Comparison of ENCODE assay signal across 27 cellular contexts in the genomic region with DNA sequence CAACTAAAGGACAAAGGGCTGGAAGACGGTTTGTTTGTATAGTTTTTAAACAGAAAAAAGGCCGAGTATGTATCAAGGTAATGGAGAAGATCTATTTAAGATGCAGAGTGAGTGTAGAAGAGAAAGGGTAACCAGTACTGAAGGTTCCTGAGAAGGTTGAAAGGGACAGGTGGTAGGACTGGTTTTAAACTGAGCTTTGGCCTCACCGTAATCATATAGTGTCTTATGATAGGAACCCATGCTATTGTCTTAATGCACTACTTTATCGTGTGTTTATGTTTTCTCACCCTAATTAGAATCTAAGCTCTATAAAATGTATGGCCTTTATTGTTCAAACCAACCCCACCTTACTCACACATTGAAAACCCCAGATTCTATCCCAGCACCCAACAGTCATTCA.
"Had no signal": no experiment of that assay in that cellular context is flagged by ENCODE, and none has a peak within 500 bp of the region (broad histone marks: within the 10 kb centered on the region; RNA-seq: fewer than 3 reads in every experiment).

No MANE protein-coding gene starts in this region.

- H3K4me1 ChIP-seq: colonic mucosa, foreskin keratinocyte, gastrocnemius medialis had no signal

- DNase-seq: colonic mucosa; cortex of kidney; dermis blood vessel endothelial cell; dorsolateral prefrontal cortex; effector CD4-positive, alpha-beta T cell; effector CD8-positive, alpha-beta T cell; effector memory CD8-positive, alpha-beta T cell; erythroblast; esophagus squamous epithelium; foreskin fibroblast; foreskin keratinocyte; foreskin melanocyte; gastrocnemius medialis; glutamatergic neuron; head of caudate nucleus; heart left ventricle; heart right ventricle had no signal

- FAIRE-seq: colon, endometrium, endothelial cell of umbilical vein, frontal cortex had no signal

- H3K4me3 Mint-ChIP-seq: dendritic cell treated with granulocyte-macrophage colony-stimulating factor and Interleukin-4, amounts not matched to agents 40 ng/mL and 50 ng/mL, for 4 days; effector memory CD8-positive, alpha-beta T cell had no signal

- H3K9me3 ChIP-seq: colonic mucosa, gastrocnemius medialis had no signal

- H3K27me3 ChIP-seq: colonic mucosa, dorsolateral prefrontal cortex, esophagus muscularis mucosa, esophagus squamous epithelium, foreskin keratinocyte, gastrocnemius medialis, gastroesophageal sphincter, heart left ventricle, heart right ventricle had no signal

- H3K36me3 ChIP-seq: colonic mucosa, esophagus muscularis mucosa, esophagus squamous epithelium, gastrocnemius medialis, gastroesophageal sphincter, heart left ventricle, heart right ventricle had no signal

- ATAC-seq: effector memory CD8-positive, alpha-beta T cell; esophagus mucosa; foreskin keratinocyte; gastrocnemius medialis; gastroesophageal sphincter; heart left ventricle; heart right ventricle had no signal

- H3K4me3 ChIP-seq: colonic mucosa, coronary artery, dorsolateral prefrontal cortex, esophagus muscularis mucosa, esophagus squamous epithelium, gastrocnemius medialis, gastroesophageal sphincter, heart left ventricle, heart right ventricle had no signal

- H3K27ac Mint-ChIP-seq: dendritic cell treated with granulocyte-macrophage colony-stimulating factor and Interleukin-4, amounts not matched to agents 40 ng/mL and 50 ng/mL, for 4 days; effector memory CD8-positive, alpha-beta T cell had no signal

- H3K27me3 Mint-ChIP-seq: dendritic cell treated with granulocyte-macrophage colony-stimulating factor and Interleukin-4, amounts not matched to agents 40 ng/mL and 50 ng/mL, for 4 days; effector memory CD8-positive, alpha-beta T cell had no signal

- H3K27ac ChIP-seq: colonic mucosa, coronary artery, dorsolateral prefrontal cortex, epithelial cell of prostate, esophagus muscularis mucosa, esophagus squamous epithelium, foreskin keratinocyte, gastrocnemius medialis, gastroesophageal sphincter, heart left ventricle, heart right ventricle had no signal
